ENCODE assay signal across 19 cellular contexts in the genomic region with DNA sequence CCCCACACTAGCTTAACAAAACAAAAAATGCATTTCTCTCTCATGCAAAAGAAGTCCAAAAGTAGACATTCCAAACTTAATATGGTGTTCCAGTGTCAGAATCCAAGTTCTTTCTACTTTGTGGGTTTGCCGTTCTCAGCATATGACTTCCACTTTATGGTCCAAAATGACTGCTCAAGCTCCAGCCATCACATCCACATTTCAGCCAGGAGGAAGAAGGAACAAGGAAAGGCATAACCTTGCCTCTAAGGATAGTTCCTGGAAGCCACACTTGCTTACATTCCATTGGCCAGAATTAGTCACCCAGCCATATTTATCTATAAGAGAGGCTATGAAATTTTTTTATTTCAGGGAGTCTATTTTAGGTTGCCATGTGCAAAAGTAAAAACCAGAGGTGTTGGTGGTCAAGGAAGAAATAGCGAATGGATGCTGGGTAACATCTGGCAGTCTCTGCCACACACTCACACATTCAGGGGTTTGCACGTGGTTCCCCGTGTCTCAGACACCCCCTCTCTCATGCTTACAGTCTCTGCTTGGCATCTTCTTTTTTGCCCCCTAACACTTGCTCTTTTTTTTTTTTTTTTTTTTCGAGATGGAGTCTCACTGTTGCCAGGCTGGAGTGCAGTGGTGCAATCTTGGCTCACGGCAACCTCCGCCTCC.
DNase-seq lines count a peak whose midpoint lies in the region; ATAC-seq and TF ChIP-seq lines count a peak whose summit lies in the region.
"Had no signal": no experiment of that assay in that cellular context is flagged by ENCODE, and none has a peak within 500 bp of the region (broad histone marks: within the 10 kb centered on the region; RNA-seq: fewer than 3 reads in every experiment).

No MANE protein-coding gene starts in this region.

- peak overlapping the region in 4 of 7 donors; percentile 43 to 68 (median 59) for H3K27ac Mint-ChIP-seq in CD4-positive, alpha-beta memory T cell
- H3K27ac Mint-ChIP-seq in activated T-helper 17 cell treated with anti-CD3 and anti-CD28 coated beads, Interleukin-2, amount 50 U/mL, for 72 hours: peak overlapping the region; percentile 70
- H3K27ac Mint-ChIP-seq in memory B cell (peak overlapping the region; percentile 99), glutamatergic neuron (ENCODE audit: unreplicated experiment) (no peak overlapping the region)

- no peaks in the 10 kb centered on the region for H3K27me3 Mint-ChIP-seq in CD4-positive, alpha-beta memory T cell
- H3K27me3 Mint-ChIP-seq in activated T-helper 17 cell treated with anti-CD3 and anti-CD28 coated beads, Interleukin-2, amount 50 U/mL, for 72 hours: no peaks in the 10 kb centered on the region
- H3K27me3 Mint-ChIP-seq in memory B cell (no peaks in the 10 kb centered on the region), glutamatergic neuron (ENCODE audit: unreplicated experiment) (peaks cover 4% of the 10 kb centered on the region)

- intact Hi-C loops in CD4-positive, alpha-beta memory T cell (cut with micrococcal nuclease): loop anchor here (10.0 kb wide), 1 partner anchor 65 kb away; no protein-coding TSS in a partner anchor

- no peak overlapping the region for H3K4me3 Mint-ChIP-seq in CD4-positive, alpha-beta memory T cell
- H3K4me3 Mint-ChIP-seq in activated T-helper 17 cell treated with anti-CD3 and anti-CD28 coated beads, Interleukin-2, amount 50 U/mL, for 72 hours: no peak overlapping the region
- no peak overlapping the region for H3K4me3 Mint-ChIP-seq in memory B cell
- H3K4me3 Mint-ChIP-seq in glutamatergic neuron (ENCODE audit: unreplicated experiment): no peak overlapping the region

- POLR2A ChIA-PET in CD4-positive, alpha-beta memory T cell (lab: Charles Lee; ENCODE audit: partially characterized antibody): interaction anchor here (1.0 to 6.6 kb wide), 2 partner anchors 31 to 43 kb away, joined by 4 to 39 read pairs; no protein-coding TSS in a partner anchor

- DNase-seq in CD4-positive, alpha-beta memory T cell: no peak
- DNase-seq in ELR (ENCODE audit: low read depth) (peak; percentile 3), memory B cell (ENCODE audit: low spot score in 2 of 2) (no peak), glutamatergic neuron (no peak), SK-N-DZ (ENCODE audit: low spot score) (no peak), substantia nigra (lab: John Stamatoyannopoulos, UW) (no peak)
- DNase-seq: Calu3; H7; hippocampal formation; islet precursor cell; NCI-H1417; NCI-H524 treated with DMSO at 0.1 percent for 48 hours; ovary; right cardiac atrium; Right ventricle myocardium superior; stimulated activated naive CD4-positive, alpha-beta T cell; trophoblast cell had no signal

- H3K36me3 ChIP-seq in CD4-positive, alpha-beta memory T cell (ENCODE audit: insufficient read depth, low read length): peaks cover 69% of the 10 kb centered on the region
- H3K36me3 ChIP-seq: ovary had no signal

- no peaks in the 10 kb centered on the region for H3K27me3 ChIP-seq in CD4-positive, alpha-beta memory T cell (ENCODE audit: insufficient read depth, low read length)
- H3K27me3 ChIP-seq: ovary had no signal

- CTCF ChIA-PET in CD4-positive, alpha-beta memory T cell (lab: Charles Lee; ENCODE audit: partially characterized antibody): interaction anchor here (1.1 to 6.2 kb wide), 3 partner anchors 42 to 221 kb away, joined by 5 to 42 read pairs (median 7); no protein-coding TSS in a partner anchor

- no peak for ATAC-seq in activated T-helper 17 cell treated with anti-CD3 and anti-CD28 coated beads, Interleukin-2, amount 50 U/mL, for 72 hours (replicated peaks)
- no peak for ATAC-seq in memory B cell (ENCODE audit: low read depth)
- ATAC-seq: right cardiac atrium had no signal

- H3K36me3 Mint-ChIP-seq in CD4-positive, alpha-beta memory T cell: peaks cover 52 to 76% of the 10 kb centered on the region in 2 donors
- peaks cover 96% of the 10 kb centered on the region for H3K36me3 Mint-ChIP-seq in activated T-helper 17 cell treated with anti-CD3 and anti-CD28 coated beads, Interleukin-2, amount 50 U/mL, for 72 hours (ENCODE audit: low read depth)
- H3K36me3 Mint-ChIP-seq in memory B cell (peaks cover 29% of the 10 kb centered on the region), glutamatergic neuron (ENCODE audit: unreplicated experiment) (peaks cover 19% of the 10 kb centered on the region)

- H3K4me1 ChIP-seq in CD4-positive, alpha-beta memory T cell (ENCODE audit: insufficient read depth, low read length): peaks cover 23% of the 10 kb centered on the region

- no peak overlapping the region for H3K27ac ChIP-seq in CD4-positive, alpha-beta memory T cell (ENCODE audit: low read depth, low read length)
- no peak overlapping the region for H3K27ac ChIP-seq in substantia nigra (ENCODE audit: low read depth, low read length, poor library complexity, severe bottlenecking)
- H3K27ac ChIP-seq: ovary had no signal

- H3K9me3 Mint-ChIP-seq in CD4-positive, alpha-beta memory T cell: peaks cover 0 to 2% (median 0%) of the 10 kb centered on the region in 8 donors
- H3K9me3 Mint-ChIP-seq in activated T-helper 17 cell treated with anti-CD3 and anti-CD28 coated beads, Interleukin-2, amount 50 U/mL, for 72 hours: no peaks in the 10 kb centered on the region
- H3K9me3 Mint-ChIP-seq in memory B cell: peaks cover 3% of the 10 kb centered on the region
- H3K9me3 Mint-ChIP-seq in glutamatergic neuron (ENCODE audit: unreplicated experiment): peaks cover 3% of the 10 kb centered on the region

- no peak for TF ChIP-seq CTCF in glutamatergic neuron (IDR thresholded peaks at IDR 0.05; ENCODE audit: partially characterized antibody, unreplicated experiment)

- H3K4me1 Mint-ChIP-seq in CD4-positive, alpha-beta memory T cell: peaks cover 21 to 39% (median 28%) of the 10 kb centered on the region in 4 donors
- peaks cover 20% of the 10 kb centered on the region for H3K4me1 Mint-ChIP-seq in activated T-helper 17 cell treated with anti-CD3 and anti-CD28 coated beads, Interleukin-2, amount 50 U/mL, for 72 hours
- H3K4me1 Mint-ChIP-seq in memory B cell: peaks cover 55% of the 10 kb centered on the region
- peaks cover 19% of the 10 kb centered on the region for H3K4me1 Mint-ChIP-seq in glutamatergic neuron (ENCODE audit: low read depth, unreplicated experiment)

- H3K9me3 ChIP-seq in CD4-positive, alpha-beta memory T cell (ENCODE audit: control insufficient read depth in 1 of 2, low read length in 2 of 2): no peaks in the 10 kb centered on the region
- H3K9me3 ChIP-seq: ovary had no signal

- H3K4me3 ChIP-seq in CD4-positive, alpha-beta memory T cell (ENCODE audit: low read length in 2 of 2): no peak overlapping the region
- H3K4me3 ChIP-seq: lung, ovary had no signal
